12 cellular contexts compared by ENCODE assay signal in genomic region chr2:197710424-197711042, GRCh38. TPM values are rescaled to one million over a fixed set of nuclear protein-coding genes. Genes with fewer than 3 reads are reported as not detected.
DNase-seq lines count a peak whose midpoint lies in the region; ATAC-seq and TF ChIP-seq lines count a peak whose summit lies in the region.
"Had no signal": no experiment of that assay in that cellular context is flagged by ENCODE, and none has a peak within 500 bp of the region (broad histone marks: within the 10 kb centered on the region; RNA-seq: fewer than 3 reads in every experiment).

No MANE protein-coding gene starts in this region.

- intact Hi-C loops in Caco-2 (cut with micrococcal nuclease; ENCODE audit: unreplicated experiment), result no loop called here

- CTCF ChIA-PET in Caco-2 (lab: Charles Lee), result no interaction called here

- H3K4me1 ChIP-seq in Caco-2 (peaks cover 5% of the 10 kb centered on the region), right atrium auricular region (peaks cover 0 to 40% of the 10 kb centered on the region in 2 donors)

- peak; percentile 35 to 41 for DNase-seq in activated T-cell treated with anti-CD3 and anti-CD28 coated beads, Interleukin-2, amount 50 U/mL, for 48 hours
- DNase-seq in Caco-2 (no peak), NCI-H345 (lab: John Stamatoyannopoulos, UW) (no peak), inferior parietal cortex (ENCODE audit: extremely low spot score) (no peak), right atrium auricular region (ENCODE audit: low spot score) (no peak)
- DNase-seq: NCI-H1417 treated with DMSO at 0.1 percent for 48 hours, testis had no signal

- H3K4me3 Mint-ChIP-seq in Caco-2 (ENCODE audit: unreplicated experiment), result no peak overlapping the region
- H3K4me3 Mint-ChIP-seq: central memory CD8-positive, alpha-beta T cell had no signal

- H3K36me3 ChIP-seq in Caco-2 (ENCODE audit: control insufficient read depth, insufficient read depth, low read length) (no peaks in the 10 kb centered on the region; the same call in 1 of the 2 replicates), right atrium auricular region (no peaks in the 10 kb centered on the region)

- H3K9me3 Mint-ChIP-seq in Caco-2 (ENCODE audit: unreplicated experiment), result no peaks in the 10 kb centered on the region
- H3K9me3 Mint-ChIP-seq: central memory CD8-positive, alpha-beta T cell had no signal

- no peak overlapping the region for H3K27ac Mint-ChIP-seq in Caco-2 (ENCODE audit: unreplicated experiment)

- BruUV-seq in Caco-2 (replicated peaks; lab: Mats Ljungman, UMichigan), result no TSS peak

- TF ChIP-seq CTCF in Caco-2 (IDR thresholded peaks at IDR 0.05; ENCODE audit: insufficient read depth in 1 of 2, low read depth in 1 of 2, low read length in 1 of 2, severe bottlenecking in 1 of 2, unreplicated experiment in 1 of 2) (no peak), right atrium auricular region (IDR thresholded peaks at IDR 0.05) (no peak)

- no peaks in the 10 kb centered on the region for H3K27me3 Mint-ChIP-seq in Caco-2 (ENCODE audit: insufficient read depth, unreplicated experiment)
- H3K27me3 Mint-ChIP-seq: central memory CD8-positive, alpha-beta T cell had no signal

- H3K36me3 Mint-ChIP-seq in Caco-2 (ENCODE audit: insufficient read depth, unreplicated experiment), result peaks cover 21% of the 10 kb centered on the region

- H3K4me3 ChIP-seq in Caco-2 (ENCODE audit: low read depth, low read length), result no peak overlapping the region
- no peak overlapping the region for H3K4me3 ChIP-seq in right atrium auricular region
- H3K4me3 ChIP-seq: testis had no signal

- POLR2A ChIA-PET in Caco-2 (lab: Charles Lee), result no interaction called here

- H3K27me3 ChIP-seq in Caco-2 (replicated peaks; ENCODE audit: control insufficient read depth, insufficient read depth, low read length) (no peaks in the 10 kb centered on the region), right atrium auricular region (no peaks in the 10 kb centered on the region)
- H3K27me3 ChIP-seq: testis had no signal

- peaks cover 5% of the 10 kb centered on the region for H3K4me1 Mint-ChIP-seq in Caco-2 (ENCODE audit: low read depth, unreplicated experiment)

- peak; percentile 70 for ATAC-seq in GM18517 (IDR thresholded peaks at IDR 0.05; ENCODE audit: unreplicated experiment)
- peak; percentile 73 for ATAC-seq in GM19467 (IDR thresholded peaks at IDR 0.05; ENCODE audit: unreplicated experiment)
- ATAC-seq in HG03097 (IDR thresholded peaks at IDR 0.05; ENCODE audit: low FRiP score, unreplicated experiment), result peak; percentile 62

- H3K27ac ChIP-seq in right atrium auricular region, result no peak overlapping the region
- H3K27ac ChIP-seq: testis, VCaP had no signal

- H3K9me3 ChIP-seq in Caco-2 (no peaks in the 10 kb centered on the region), right atrium auricular region (no peaks in the 10 kb centered on the region)
- H3K9me3 ChIP-seq: testis had no signal

RNA-seq across cellular contexts. Expression of gene MARS2, which starts 5.4 kb away (rescaled TPM):
- total RNA-seq in Caco-2 (2022), result 12.1 and 13.1 TPM in 2 replicates
- 1 to 10 TPM; 4.4 to 7.1 TPM for total RNA-seq in right atrium auricular region

RNA-seq across cellular contexts. Expression of gene RFTN2, which starts 35.1 kb away (rescaled TPM):
- 0.18 TPM in 1 of 2 replicates, not detected in the other for total RNA-seq in Caco-2 (2022)
- total RNA-seq in right atrium auricular region, result 10 to 100 TPM in 1 of 2 donors, 1 to 10 TPM in 1; 4.5 to 11.6 TPM

Comparison
In these comparisons a context has a peak if more than half of its experiments do, and no peak if none do; other contexts are left out.
1. DNase-seq: peak in activated T-cell treated with anti-CD3 and anti-CD28 coated beads, Interleukin-2, amount 50 U/mL, for 48 hours (2 of 2); none in Caco-2 (0 of 2), NCI-H345 (single experiment), inferior parietal cortex (single experiment) and right atrium auricular region (single experiment).
2. Peak in every context shown above with its lines, with median percentiles within 50 percentile points of each other: ATAC-seq.